8 cellular contexts compared by ENCODE assay signal in genomic region chr14:68682166-68683103, GRCh38.
DNase-seq lines count a peak whose midpoint lies in the region; ATAC-seq and TF ChIP-seq lines count a peak whose summit lies in the region.

No MANE protein-coding gene starts in this region.

- POLR2A ChIA-PET in PC-3 (lab: Charles Lee; ENCODE audit: unreplicated experiment), result interaction anchor here (0.6 to 1.3 kb wide), 18 partner anchors 12 to 432 kb away, joined by 3 to 55 read pairs (median 6); partner anchors contain the start of gene ZFP36L1

- CTCF ChIA-PET in PC-3 (lab: Charles Lee), result interaction anchor here (0.5 to 1.0 kb wide), 14 partner anchors 13 to 861 kb away, joined by 3 to 12 read pairs (median 4); no protein-coding TSS in a partner anchor

- H3K27me3 ChIP-seq in PC-3 (ENCODE audit: low read length), result no peaks in the 10 kb centered on the region
- H3K27me3 ChIP-seq in adipocyte (replicated peaks; ENCODE audit: control insufficient read depth, insufficient read depth, low read length), result no peaks in the 10 kb centered on the region
- H3K27me3 ChIP-seq in left ventricle myocardium inferior (ENCODE audit: low read depth), result no peaks in the 10 kb centered on the region
- no peaks in the 10 kb centered on the region; the same call in 1 of the 2 replicates for H3K27me3 ChIP-seq in BE2C

- H3K4me1 ChIP-seq in PC-3 (ENCODE audit: insufficient read depth, low read length) (peaks cover 58% of the 10 kb centered on the region), adipocyte (ENCODE audit: control insufficient read depth, insufficient read depth, low read length) (peaks cover 45% of the 10 kb centered on the region), left ventricle myocardium inferior (peaks cover 64% of the 10 kb centered on the region), BE2C (no peaks in the 10 kb centered on the region)

- peak; percentile 54 for ATAC-seq in PC-3

- TSS peak; percentile 18 for BruUV-seq in PC-3 (replicated peaks; lab: Mats Ljungman, UMichigan)

- H3K27ac ChIP-seq in PC-3 (ENCODE audit: low read length) (peak overlapping the region; percentile 96), left ventricle myocardium inferior (replicated peaks) (peak overlapping the region; percentile 86), skin epidermis (peak overlapping the region in 20 of 21 experiments; percentile 57 to 96 (median 82))

- peak; percentile 96 for DNase-seq in GM04503 (ENCODE audit: low read depth)
- peak; percentile 95 for DNase-seq in PC-3
- peak; percentile 95 for DNase-seq in adipocyte (ENCODE audit: low read depth)
- DNase-seq in left ventricle myocardium inferior, result no peak
- DNase-seq in NCI-H1092 treated with DMSO at 0.1 percent for 48 hours (lab: John Stamatoyannopoulos, UW), result no peak
- DNase-seq in NCI-H510A treated with DMSO at 0.1 percent for 48 hours (lab: John Stamatoyannopoulos, UW), result no peak
- DNase-seq in BE2C, result no peak

- H3K36me3 ChIP-seq in PC-3 (ENCODE audit: low read depth, low read length) (0 out of 2 replicates have a peak, but pooled peaks cover 4% of the 10 kb centered on the region), adipocyte (ENCODE audit: control insufficient read depth, insufficient read depth, low read length, severe bottlenecking) (no peaks in the 10 kb centered on the region), left ventricle myocardium inferior (no peaks in the 10 kb centered on the region), BE2C (no peaks in the 10 kb centered on the region)

- no peak for TF ChIP-seq CTCF in PC-3 (conservative IDR thresholded peaks at IDR 0.05; ENCODE audit: low read depth, low read length)
- no peak for TF ChIP-seq CTCF in left ventricle myocardium inferior (IDR thresholded peaks at IDR 0.05; ENCODE audit: borderline replicate concordance)
- TF ChIP-seq CTCF in BE2C (IDR thresholded peaks at IDR 0.05; ENCODE audit: low read depth, low read length), result no peak

- H3F3A ChIP-seq in PC-3 (ENCODE audit: low read length, unreplicated experiment), result peaks cover 5% of the 10 kb centered on the region

- H4K20me1 ChIP-seq in PC-3 (ENCODE audit: low read length), result no peaks in the 10 kb centered on the region

- peak overlapping the region; percentile 67 for H3K4me2 ChIP-seq in PC-3 (ENCODE audit: low read length)

- intact Hi-C loops in PC-3 (cut with micrococcal nuclease), result loop anchor here (1.0 to 2.0 kb wide), 5 partner anchors 136 to 427 kb away; no protein-coding TSS in a partner anchor
- intact Hi-C loops in left ventricle myocardium inferior (cut with micrococcal nuclease), result no loop called here

- peak overlapping the region; percentile 66 for H2AFZ ChIP-seq in PC-3 (ENCODE audit: low read length)

- H3K9me3 ChIP-seq in PC-3 (ENCODE audit: low read length) (no peaks in the 10 kb centered on the region; the same call in 1 of the 2 replicates), adipocyte (ENCODE audit: control insufficient read depth, low read length) (peaks cover 4% of the 10 kb centered on the region), left ventricle myocardium inferior (replicated peaks) (no peaks in the 10 kb centered on the region), BE2C (no peaks in the 10 kb centered on the region; the same call in 1 of the 2 replicates)

- no peaks in the 10 kb centered on the region for H3K79me2 ChIP-seq in PC-3 (ENCODE audit: low read length)

- H3K9me2 ChIP-seq in PC-3 (replicated peaks; ENCODE audit: low read length), result no peaks in the 10 kb centered on the region

- H3K9ac ChIP-seq in PC-3 (ENCODE audit: low read length) (peak overlapping the region; percentile 79), adipocyte (ENCODE audit: low read length) (peak overlapping the region; percentile 73)

- H3K4me3 ChIP-seq in PC-3 (ENCODE audit: low read length) (no peak overlapping the region), adipocyte (ENCODE audit: low read length) (peak overlapping the region; percentile 38), left ventricle myocardium inferior (peak overlapping the region; percentile 35), skin epidermis (no peak overlapping the region), BE2C (ENCODE audit: low read depth, low read length) (no peak overlapping the region)

Comparison
In these comparisons a context has a peak if more than half of its experiments do, and no peak if none do; other contexts are left out.
1. DNase-seq: peak in GM04503 (single experiment), PC-3 (single experiment) and adipocyte (single experiment); none in left ventricle myocardium inferior (single experiment), NCI-H1092 treated with DMSO at 0.1 percent for 48 hours (single experiment), NCI-H510A treated with DMSO at 0.1 percent for 48 hours (single experiment) and BE2C (single experiment).
2. H3K4me3 ChIP-seq: peak in adipocyte (single experiment) and left ventricle myocardium inferior (single experiment); none in PC-3 (single experiment), skin epidermis (0 of 7) and BE2C (single experiment).
3. Peak in every context shown above with its lines, with median percentiles within 50 percentile points of each other: H3K27ac ChIP-seq.